15 cellular contexts compared by ENCODE assay signal in the genomic region with DNA sequence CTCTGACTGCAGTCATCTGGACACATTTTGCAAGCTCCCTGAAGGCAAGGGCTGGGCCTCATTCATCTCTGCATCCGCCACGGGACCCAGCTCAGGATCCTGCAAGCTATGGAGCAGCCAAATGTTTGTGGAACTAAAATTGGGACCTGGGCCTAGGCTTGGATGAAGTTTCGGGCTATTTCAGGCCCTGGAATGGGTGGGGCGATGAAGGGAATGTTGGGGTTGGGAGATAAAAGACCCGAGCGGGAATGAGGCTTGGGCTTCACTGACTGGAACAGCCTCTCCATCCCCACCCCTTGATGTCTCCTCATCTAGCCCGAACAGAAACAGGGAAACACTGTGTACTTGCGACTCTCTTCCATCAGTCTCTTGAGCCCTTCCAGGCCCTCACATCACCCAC. TPM values are rescaled to one million over a fixed set of nuclear protein-coding genes. Genes with fewer than 3 reads are reported as not detected.
DNase-seq lines count a peak whose midpoint lies in the region; ATAC-seq, FAIRE-seq and TF ChIP-seq lines count a peak whose summit lies in the region.
"Had no signal": no experiment of that assay in that cellular context is flagged by ENCODE, and none has a peak within 500 bp of the region (broad histone marks: within the 10 kb centered on the region; RNA-seq: fewer than 3 reads in every experiment).

No MANE protein-coding gene starts in this region.

- H3K36me3 ChIP-seq in GM23248 (ENCODE audit: low read depth): no peaks in the 10 kb centered on the region
- H3K36me3 ChIP-seq in K562 (ENCODE audit: control insufficient read depth, insufficient read depth, low read length): no peaks in the 10 kb centered on the region
- no peaks in the 10 kb centered on the region for H3K36me3 ChIP-seq in skeletal muscle tissue (ENCODE audit: control insufficient read depth in 3 of 3, insufficient read depth in 3 of 3, low read length in 3 of 3)
- H3K36me3 ChIP-seq: HAP-1 had no signal

- no peak for TF ChIP-seq EP300 in K562 (IDR thresholded peaks at IDR 0.05; ENCODE audit: low read length)

- H3K9ac ChIP-seq in GM23248: no peak overlapping the region
- H3K9ac ChIP-seq in K562 (ENCODE audit: insufficient read depth in 1 of 2, low read depth in 2 of 2, low read length in 2 of 2): no peak overlapping the region
- H3K9ac ChIP-seq in skeletal muscle tissue (ENCODE audit: low read depth in 1 of 3, low read length in 3 of 3): no peak overlapping the region

- H3K4me2 ChIP-seq in GM23248 (ENCODE audit: unreplicated experiment) (no peak overlapping the region), K562 (ENCODE audit: insufficient read depth, low read length) (no peak overlapping the region)

- 59 to 60% methylated on average over 8 of the region's 8 CpGs for WGBS in GM23248 (ENCODE audit: low coverage in 1 of 2, low lambda C conversion rate in 2 of 2, missing lambda C conversion rate in 2 of 2), 2 experiments
- 79% methylated on average over 8 of the region's 8 CpGs for WGBS in K562 (ENCODE audit: insufficient coverage, low coverage, missing lambda C conversion rate)

- POLR2A ChIA-PET in K562 (lab: Yijun Ruan, JAX): interaction anchor here (0.7 to 1.5 kb wide), 4 partner anchors 8 to 186 kb away, joined by 3 to 4 read pairs (median 4); no protein-coding TSS in a partner anchor

- TF ChIP-seq CTCF in K562 (IDR thresholded peaks at IDR 0.05 in 2 of 3, conservative IDR thresholded peaks at IDR 0.05 in 1 of 3; ENCODE audit: insufficient read depth in 2 of 3, low read depth in 1 of 3, low read length in 3 of 3): no peak

- no peaks in the 10 kb centered on the region for H3K9me1 ChIP-seq in K562 (ENCODE audit: control insufficient read depth, insufficient read depth, low read length)

- no peak overlapping the region for H3K4me3 ChIP-seq in GM23248
- no peak overlapping the region for H3K4me3 ChIP-seq in K562
- H3K4me3 ChIP-seq in skeletal muscle tissue (ENCODE audit: low read length in 3 of 3): no peak overlapping the region
- H3K4me3 ChIP-seq: HAP-1, PC-9 had no signal

- peaks cover 30% of the 10 kb centered on the region for H3F3A ChIP-seq in GM23248 (ENCODE audit: insufficient read depth)

- H3K79me2 ChIP-seq in GM23248 (ENCODE audit: insufficient read depth) (no peaks in the 10 kb centered on the region), K562 (ENCODE audit: control insufficient read depth, insufficient read depth, low read length) (no peaks in the 10 kb centered on the region)

- no TSS peak for BruUV-seq in K562 (replicated peaks; lab: Mats Ljungman, UMichigan)

- H3K27me3 ChIP-seq in GM23248 (replicated peaks; ENCODE audit: insufficient read depth) (no peaks in the 10 kb centered on the region), K562 (ENCODE audit: control insufficient read depth in 2 of 2, insufficient read depth in 2 of 2, low read length in 2 of 2) (no peaks in the 10 kb centered on the region), skeletal muscle tissue (ENCODE audit: control insufficient read depth in 3 of 3, insufficient read depth in 3 of 3, low read length in 3 of 3) (no peaks in the 10 kb centered on the region)

- CTCF ChIA-PET in K562 (lab: Yijun Ruan, JAX; ENCODE audit: low intra/inter-chr PET ratio): no interaction called here

- in situ Hi-C loops in GM23248 (cut with MboI): loop anchor here (5.0 kb wide), 1 partner anchor 100 kb away; no protein-coding TSS in a partner anchor
- in situ Hi-C loops in K562 (cut with MboI): no loop called here

- no peak overlapping the region for H3K27ac ChIP-seq in GM23248
- no peak overlapping the region for H3K27ac ChIP-seq in K562 (ENCODE audit: extremely low read depth, low read depth, low read length)
- peak overlapping the region; percentile 25 for H3K27ac ChIP-seq in skeletal muscle tissue (ENCODE audit: low read depth, low read length)

- TF ChIP-seq RAD21 in K562 (CRISPR knock-in tag; conservative IDR thresholded peaks at IDR 0.05 in 1 of 2, IDR thresholded peaks at IDR 0.05 in 1 of 2): no peak

- intact Hi-C loops in K562 (cut with micrococcal nuclease) (no loop called here), left ventricle myocardium superior (cut with micrococcal nuclease) (no loop called here)

- H3K4me1 ChIP-seq in GM23248 (ENCODE audit: insufficient read depth) (peaks cover 53% of the 10 kb centered on the region), K562 (replicated peaks in 1 of 2; ENCODE audit: control insufficient read depth in 2 of 2, insufficient read depth in 2 of 2, low read length in 2 of 2) (peaks cover 21 to 24% of the 10 kb centered on the region in 2 experiments), skeletal muscle tissue (ENCODE audit: control insufficient read depth in 3 of 3, insufficient read depth in 3 of 3, low read length in 3 of 3) (peaks cover 15 to 58% (median 25%) of the 10 kb centered on the region in 3 donors)
- H3K4me1 ChIP-seq: HAP-1 had no signal

- H3K9me3 ChIP-seq in GM23248 (ENCODE audit: low read depth): no peaks in the 10 kb centered on the region
- 0 out of 2 replicates have a peak, but pooled peaks cover 3% of the 10 kb centered on the region for H3K9me3 ChIP-seq in K562 (replicated peaks; ENCODE audit: control insufficient read depth, insufficient read depth, low read depth, low read length)
- H3K9me3 ChIP-seq in skeletal muscle tissue (ENCODE audit: control insufficient read depth in 3 of 3, low read length in 3 of 3): no peaks in the 10 kb centered on the region
- H3K9me3 ChIP-seq: HAP-1 had no signal

- no peak for FAIRE-seq in K562 (lab: Jason Lieb, UNC)

- no peaks in the 10 kb centered on the region for H3K9me2 ChIP-seq in GM23248 (ENCODE audit: insufficient read depth)

- 0 out of 2 replicates have a peak overlapping the region, but pooled peaks have one; percentile 29 for H2AFZ ChIP-seq in GM23248
- H2AFZ ChIP-seq in K562 (ENCODE audit: low read depth, low read length): peak overlapping the region; percentile 20; the same call in 1 of the 2 replicates
- H2AFZ ChIP-seq: PC-9 had no signal

- TF ChIP-seq POLR2A in K562 (conservative IDR thresholded peaks at IDR 0.05): no peak

- ATAC-seq in K562 (no peak), left ventricle myocardium superior (peak; percentile 77), GM21381 (IDR thresholded peaks at IDR 0.05; ENCODE audit: unreplicated experiment) (no peak), GM18858 (IDR thresholded peaks at IDR 0.05; ENCODE audit: unreplicated experiment) (no peak)

- DNase-seq in GM23248 (no peak), K562 (ENCODE audit: extremely low read depth in 1 of 4, low spot score in 3 of 4) (no peak), left ventricle myocardium superior (peak; percentile 56), DMS114 treated with DMSO at 0.1 percent for 48 hours (lab: John Stamatoyannopoulos, UW; ENCODE audit: unreplicated experiment) (no peak), NCI-H524 (lab: John Stamatoyannopoulos, UW) (no peak)
- DNase-seq: COR-L47, DMS53, NCI-H146, NCI-H2107, PC-9, SHP77 had no signal

- H4K20me1 ChIP-seq in GM23248 (ENCODE audit: insufficient read depth): no peaks in the 10 kb centered on the region
- H4K20me1 ChIP-seq in K562 (replicated peaks; ENCODE audit: control insufficient read depth, insufficient read depth, low read length): no peaks in the 10 kb centered on the region

TF ChIP-seq in K562, 482 proteins besides CTCF, POLR2A, EP300 and RAD21 (continues in another document):
- no peak for TF ChIP-seq XRCC3 (IDR thresholded peaks at IDR 0.05)

RNA-seq across cellular contexts. Expression of a gene that starts 7.3 kb away (rescaled TPM):
- 47.6 and 49.3 TPM in 2 replicates for total RNA-seq in GM23248 (2014; rRNA removed; shearing (Covaris generic))
- polyA plus RNA-seq in GM23248 (2016; fragmentation: Nextera tagmentation; extraction: Ambion mirVana) (71.0 and 72.6 TPM in 2 replicates), K562 (2011; rRNA removed) (96.4 and 118 TPM in 2 replicates), K562 (2014; fragmentation: Illumina TruSeq; extraction: Trizol) (75.5 and 83.7 TPM in 2 replicates), K562 (2014; fragmentation: Nextera tagmentation; extraction: Ambion mirVana) (10 to 100 TPM; 27.3 to 32.9 TPM), K562 (2014; rRNA removed) (53.4 and 56.3 TPM in 2 replicates)
- 86.0 and 94.1 TPM in 2 replicates for total RNA-seq in K562 (2011; cell fraction: chromatin; rRNA removed; ENCODE audit: low replicate concordance)
- 41.9 and 46.3 TPM in 2 replicates for total RNA-seq in K562 (2011; cell fraction: nucleolus; rRNA removed)
- total RNA-seq in K562 (2011; cell fraction: nucleoplasm; rRNA removed): 65.2 and 107 TPM in 2 replicates
- total RNA-seq in K562 (2014; rRNA removed) (39.8 and 40.1 TPM in 2 replicates), K562 (2014; rRNA removed; fragmentation: Illumina TruSeq; extraction: Trizol) (44.5 and 49.8 TPM in 2 replicates), K562 (2015; rRNA removed; fragmentation: Illumina TruSeq; extraction: Trizol) (40.5 and 40.9 TPM in 2 replicates), K562 (2021) (75.5 and 84.9 TPM in 2 replicates), left ventricle myocardium superior (43.8 TPM), skeletal muscle tissue (21.9 TPM)
- polyA plus RNA-seq in K562 (2011; cell fraction: cytosol; rRNA removed): 57.9 and 73.1 TPM in 2 replicates
- 97.2 and 104 TPM in 2 replicates for polyA plus RNA-seq in K562 (2011; cell fraction: nucleus; rRNA removed)
- polyA plus RNA-seq in K562 (2012): 84.4 and 103 TPM in 2 replicates
- 87.3 and 94.7 TPM in 2 replicates for polyA minus RNA-seq in K562 (2011; rRNA and poly(A)+ RNA removed)
- 52.4 and 62.1 TPM in 2 replicates for polyA minus RNA-seq in K562 (2011; cell fraction: cytosol; rRNA and poly(A)+ RNA removed)
- polyA minus RNA-seq in K562 (2011; cell fraction: nucleus; rRNA and poly(A)+ RNA removed): 32.6 and 50.8 TPM in 2 replicates

RNA-seq across cellular contexts. Expression of a gene that starts 57.2 kb away (rescaled TPM):
- total RNA-seq in GM23248 (2014; rRNA removed; shearing (Covaris generic)): 41.9 and 49.9 TPM in 2 replicates
- polyA plus RNA-seq in GM23248 (2016; fragmentation: Nextera tagmentation; extraction: Ambion mirVana): 21.3 and 24.4 TPM in 2 replicates
- 216 and 291 TPM in 2 replicates for total RNA-seq in K562 (2011; cell fraction: chromatin; rRNA removed; ENCODE audit: low replicate concordance)
- 159 and 160 TPM in 2 replicates for total RNA-seq in K562 (2011; cell fraction: nucleolus; rRNA removed)
- 167 and 180 TPM in 2 replicates for total RNA-seq in K562 (2011; cell fraction: nucleoplasm; rRNA removed)
- total RNA-seq in K562 (2014; rRNA removed): 34.2 and 40.1 TPM in 2 replicates
- total RNA-seq in K562 (2014; rRNA removed; fragmentation: Illumina TruSeq; extraction: Trizol): 27.6 and 28.6 TPM in 2 replicates
- 29.0 and 30.6 TPM in 2 replicates for total RNA-seq in K562 (2015; rRNA removed; fragmentation: Illumina TruSeq; extraction: Trizol)
- 38.5 and 42.3 TPM in 2 replicates for total RNA-seq in K562 (2021)
- 32.6 and 32.8 TPM in 2 replicates for polyA plus RNA-seq in K562 (2011; rRNA removed)
- 20.9 and 23.7 TPM in 2 replicates for polyA plus RNA-seq in K562 (2011; cell fraction: cytosol; rRNA removed)
- 128 and 143 TPM in 2 replicates for polyA plus RNA-seq in K562 (2011; cell fraction: nucleus; rRNA removed)
- polyA plus RNA-seq in K562 (2012): 23.1 and 25.5 TPM in 2 replicates
- 30.6 and 32.2 TPM in 2 replicates for polyA plus RNA-seq in K562 (2014; fragmentation: Illumina TruSeq; extraction: Trizol)
- 10 to 100 TPM in 1 of 2 experiments, 1 to 10 TPM in 1; 9.9 to 10.5 TPM for polyA plus RNA-seq in K562 (2014; fragmentation: Nextera tagmentation; extraction: Ambion mirVana)
- 30.4 and 32.0 TPM in 2 replicates for polyA plus RNA-seq in K562 (2014; rRNA removed)
- polyA minus RNA-seq in K562 (2011; rRNA and poly(A)+ RNA removed): 51.3 and 51.8 TPM in 2 replicates
- polyA minus RNA-seq in K562 (2011; cell fraction: cytosol; rRNA and poly(A)+ RNA removed): 16.5 and 21.1 TPM in 2 replicates
- 79.6 and 106 TPM in 2 replicates for polyA minus RNA-seq in K562 (2011; cell fraction: nucleus; rRNA and poly(A)+ RNA removed)
- 17.2 TPM for total RNA-seq in left ventricle myocardium superior
- 37.1 TPM for total RNA-seq in skeletal muscle tissue
